13 cellular contexts compared by ENCODE assay signal in the genomic region with DNA sequence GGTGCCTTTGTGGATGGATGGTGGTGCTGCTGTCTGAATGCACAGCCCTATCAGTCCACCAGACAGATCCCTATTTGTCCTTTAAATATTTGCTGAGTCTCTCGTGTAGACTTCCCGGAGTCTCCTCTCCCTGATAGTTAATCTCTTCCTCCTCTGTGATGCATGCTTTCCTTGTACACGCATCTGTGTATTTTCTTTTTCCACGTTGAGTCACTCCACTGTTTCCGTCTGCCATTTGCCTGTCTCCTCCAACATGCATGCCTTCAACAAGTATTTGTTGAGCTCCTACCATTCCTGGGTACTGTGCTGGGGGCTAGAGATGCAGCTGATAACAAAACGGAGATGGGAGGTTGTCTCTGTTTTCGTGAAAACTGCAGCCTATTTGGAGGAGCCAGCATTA.
A peak's percentile ranks its signal among the peaks of the same experiment; 100 is the strongest.
DNase-seq lines count a peak whose midpoint lies in the region; ATAC-seq and TF ChIP-seq lines count a peak whose summit lies in the region.
"Had no signal": no experiment of that assay in that cellular context is flagged by ENCODE, and none has a peak within 500 bp of the region (broad histone marks: within the 10 kb centered on the region; RNA-seq: fewer than 3 reads in every experiment).

No MANE protein-coding gene starts in this region.

- no peak for DNase-seq in GM23338 (ENCODE audit: low spot score)
- no peak for DNase-seq in endothelial cell (ENCODE audit: low spot score)
- peak; percentile 43 for DNase-seq in mesendoderm
- DNase-seq in smooth muscle cell (lab: John Stamatoyannopoulos, UW; ENCODE audit: unreplicated experiment): no peak
- no peak for DNase-seq in lower leg skin (ENCODE audit: low spot score in 2 of 2)
- no peak for DNase-seq in EL
- DNase-seq: Calu3; CD8-positive, alpha-beta T cell; GDM1; H9 had no signal

- H3F3A ChIP-seq in GM23338 (replicated peaks; ENCODE audit: low read depth) (no peaks in the 10 kb centered on the region), smooth muscle cell (ENCODE audit: low read depth) (no peaks in the 10 kb centered on the region)

- intact Hi-C loops in lower leg skin (cut with DNase I; ENCODE audit: low total_unique reads): no loop called here

- H2AFZ ChIP-seq in GM23338 (peak overlapping the region; percentile 66; the same call in 1 of the 2 replicates), smooth muscle cell (ENCODE audit: low read depth) (peak overlapping the region; percentile 16)

- no peak for ATAC-seq in GM23338
- ATAC-seq: CD8-positive, alpha-beta T cell had no signal

- TF ChIP-seq CTCF in GM23338 (conservative IDR thresholded peaks at IDR 0.05; ENCODE audit: low read depth in 2 of 2): no peak
- TF ChIP-seq CTCF in endothelial cell (IDR thresholded peaks at IDR 0.05; ENCODE audit: unreplicated experiment): no peak
- TF ChIP-seq CTCF in smooth muscle cell (IDR thresholded peaks at IDR 0.05; ENCODE audit: borderline replicate concordance, insufficient read depth, poor library complexity, severe bottlenecking): no peak
- no peak for TF ChIP-seq CTCF in lower leg skin (IDR thresholded peaks at IDR 0.05)

- H3K36me3 ChIP-seq in GM23338 (ENCODE audit: insufficient read depth) (no peaks in the 10 kb centered on the region), mesendoderm (ENCODE audit: control insufficient read depth, insufficient read depth, low read length) (no peaks in the 10 kb centered on the region), smooth muscle cell (ENCODE audit: low read depth) (no peaks in the 10 kb centered on the region)
- H3K36me3 ChIP-seq: BLaER1 treated with 17β-estradiol and CSF1 and Interleukin-3, amounts not matched to agents 10 nM and 100 nM had no signal

- H3K4ac ChIP-seq in mesendoderm (ENCODE audit: low read depth, low read length): no peak overlapping the region

- no peak overlapping the region for H2AK5ac ChIP-seq in mesendoderm (ENCODE audit: low read length)

- peaks cover 2% of the 10 kb centered on the region for H3K27me3 Mint-ChIP-seq in GM23338 (ENCODE audit: insufficient read depth, low read depth, poor library complexity)
- peaks cover 9% of the 10 kb centered on the region for H3K27me3 Mint-ChIP-seq in endothelial cell (ENCODE audit: unreplicated experiment)

- H3K27me3 ChIP-seq in GM23338 (ENCODE audit: insufficient read depth): no peaks in the 10 kb centered on the region
- H3K27me3 ChIP-seq in mesendoderm (ENCODE audit: insufficient read depth, low read length, poor library complexity): no peaks in the 10 kb centered on the region
- no peaks in the 10 kb centered on the region for H3K27me3 ChIP-seq in smooth muscle cell (ENCODE audit: low read depth)
- H3K27me3 ChIP-seq: BLaER1 treated with 17β-estradiol and CSF1 and Interleukin-3, amounts not matched to agents 10 nM and 100 nM had no signal

- no peak overlapping the region for H2BK5ac ChIP-seq in mesendoderm (ENCODE audit: low read length)

- H3K9me3 Mint-ChIP-seq in GM23338 (0 out of 3 replicates have a peak, but pooled peaks cover 4% of the 10 kb centered on the region), endothelial cell (ENCODE audit: unreplicated experiment) (no peaks in the 10 kb centered on the region)

- no peak overlapping the region for H3K23ac ChIP-seq in mesendoderm (ENCODE audit: low read length)

- H3K79me1 ChIP-seq in mesendoderm (ENCODE audit: low read length): no peaks in the 10 kb centered on the region

- peak overlapping the region; percentile 13 for H3K18ac ChIP-seq in mesendoderm (ENCODE audit: low read length)

- H4K20me1 ChIP-seq in GM23338 (replicated peaks; ENCODE audit: insufficient read depth) (no peaks in the 10 kb centered on the region), smooth muscle cell (ENCODE audit: low read depth) (no peaks in the 10 kb centered on the region)
- H4K20me1 ChIP-seq: BLaER1 treated with 17β-estradiol and CSF1 and Interleukin-3, amounts not matched to agents 10 nM and 100 nM had no signal

- no peak overlapping the region for H3K9ac ChIP-seq in mesendoderm (ENCODE audit: low read length)
- H3K9ac ChIP-seq in smooth muscle cell (ENCODE audit: low read depth): no peak overlapping the region
- H3K9ac ChIP-seq: BLaER1 treated with 17β-estradiol and CSF1 and Interleukin-3, amounts not matched to agents 10 nM and 100 nM had no signal

- H3K4me2 ChIP-seq in GM23338: no peak overlapping the region
- H3K4me2 ChIP-seq in mesendoderm (ENCODE audit: low read length): no peak overlapping the region
- H3K4me2 ChIP-seq in smooth muscle cell: peak overlapping the region; percentile 8
- H3K4me2 ChIP-seq: BLaER1 treated with 17β-estradiol and CSF1 and Interleukin-3, amounts not matched to agents 10 nM and 100 nM had no signal

- H3K4me3 ChIP-seq in GM23338 (no peak overlapping the region), mesendoderm (ENCODE audit: low read length) (no peak overlapping the region), smooth muscle cell (no peak overlapping the region), lower leg skin (ENCODE audit: low read depth, poor library complexity, severe bottlenecking) (no peak overlapping the region)
- H3K4me3 ChIP-seq: BLaER1 treated with 17β-estradiol and CSF1 and Interleukin-3, amounts not matched to agents 10 nM and 100 nM had no signal

- H2BK15ac ChIP-seq in mesendoderm (replicated peaks; ENCODE audit: low read depth): no peak overlapping the region

- H3K9me3 ChIP-seq in smooth muscle cell (replicated peaks; ENCODE audit: low read depth): no peaks in the 10 kb centered on the region
- H3K9me3 ChIP-seq: BLaER1 treated with 17β-estradiol and CSF1 and Interleukin-3, amounts not matched to agents 10 nM and 100 nM had no signal

- H3K4me1 Mint-ChIP-seq in GM23338 (peaks cover 21% of the 10 kb centered on the region), endothelial cell (ENCODE audit: unreplicated experiment) (peaks cover 56% of the 10 kb centered on the region)
- H3K4me1 Mint-ChIP-seq: B cell had no signal

- no peak overlapping the region for H4K8ac ChIP-seq in mesendoderm (ENCODE audit: low read depth, low read length)

- H3K36me3 Mint-ChIP-seq in GM23338 (ENCODE audit: low read depth): no peaks in the 10 kb centered on the region
- H3K36me3 Mint-ChIP-seq in endothelial cell (ENCODE audit: low read depth, unreplicated experiment): no peaks in the 10 kb centered on the region
- H3K36me3 Mint-ChIP-seq: CD8-positive, alpha-beta T cell had no signal

- no peak overlapping the region for H4K5ac ChIP-seq in mesendoderm (ENCODE audit: low read length)

- no peaks in the 10 kb centered on the region for H3K79me2 ChIP-seq in GM23338 (replicated peaks; ENCODE audit: insufficient read depth)
- H3K79me2 ChIP-seq in mesendoderm (ENCODE audit: control insufficient read depth, insufficient read depth, low read length): no peaks in the 10 kb centered on the region
- no peaks in the 10 kb centered on the region for H3K79me2 ChIP-seq in smooth muscle cell (ENCODE audit: low read depth)

- no peak overlapping the region for H3K4me3 Mint-ChIP-seq in GM23338
- no peak overlapping the region for H3K4me3 Mint-ChIP-seq in endothelial cell (ENCODE audit: unreplicated experiment)
- H3K4me3 Mint-ChIP-seq: B cell; CD8-positive, alpha-beta T cell; H9 had no signal

- H3K56ac ChIP-seq in mesendoderm (ENCODE audit: low read length): peak overlapping the region; percentile 39

- H3K4me1 ChIP-seq in GM23338 (ENCODE audit: insufficient read depth): no peaks in the 10 kb centered on the region; the same call in 1 of the 2 replicates
- H3K4me1 ChIP-seq in mesendoderm (ENCODE audit: control insufficient read depth, low read depth, low read length): peaks cover 8% of the 10 kb centered on the region
- no peaks in the 10 kb centered on the region for H3K4me1 ChIP-seq in smooth muscle cell (ENCODE audit: low read depth)

- peaks cover 2% of the 10 kb centered on the region; the same call in 1 of the 2 replicates for H3K9me2 ChIP-seq in GM23338 (ENCODE audit: insufficient read depth)

- H3K27ac ChIP-seq in GM23338 (ENCODE audit: low read depth) (no peak overlapping the region), mesendoderm (ENCODE audit: low read depth, low read length) (no peak overlapping the region), smooth muscle cell (ENCODE audit: low read depth) (no peak overlapping the region)
- H3K27ac ChIP-seq: BLaER1 treated with 17β-estradiol and CSF1 and Interleukin-3, amounts not matched to agents 10 nM and 100 nM; HL-60 had no signal

- no CpG with 5 or more reads among the region's 7 CpGs for WGBS in mesendoderm (ENCODE audit: extremely low coverage, insufficient coverage, low lambda C conversion rate)
- WGBS in smooth muscle cell (ENCODE audit: low lambda C conversion rate): 8% methylated on average over 7 of the region's 7 CpGs
- 41 to 42% methylated on average over 7 of the region's 7 CpGs for WGBS in lower leg skin, 2 donors

- no peak for TF ChIP-seq POLR2A in lower leg skin (IDR thresholded peaks at IDR 0.05)

- no peak overlapping the region for H2BK120ac ChIP-seq in mesendoderm (ENCODE audit: low read depth, low read length)

- H3K27ac Mint-ChIP-seq in GM23338 (no peak overlapping the region), endothelial cell (ENCODE audit: unreplicated experiment) (peak overlapping the region; percentile 34)
- H3K27ac Mint-ChIP-seq: B cell; CD8-positive, alpha-beta T cell had no signal

TF ChIP-seq in GM23338, 12 proteins besides CTCF, POLR2A, EP300 and RAD21 (continues in another document):
- no peak for TF ChIP-seq STAT1 (IDR thresholded peaks at IDR 0.05; ENCODE audit: unreplicated experiment)
- TF ChIP-seq EZH2 (IDR thresholded peaks at IDR 0.05; ENCODE audit: low read depth, unreplicated experiment): no peak
